8 cellular contexts compared by ENCODE assay signal in genomic region chr21:36069713-36070573, GRCh38. TPM values are rescaled to one million over a fixed set of nuclear protein-coding genes. Genes with fewer than 3 reads are reported as not detected.
DNase-seq lines count a peak whose midpoint lies in the region; ATAC-seq and TF ChIP-seq lines count a peak whose summit lies in the region.

CBR1 (plus strand) TSS chr21:36070024; CDS start chr21:36070116, 92 bp downstream.

- H3K27ac Mint-ChIP-seq in nephron, result peak within 1 kb of the TSS in 1 of 3 experiments; percentile 55

- ATAC-seq in GM21737 (IDR thresholded peaks at IDR 0.05; ENCODE audit: unreplicated experiment), result peak; percentile 95
- peak; percentile 97 for ATAC-seq in stimulated activated naive CD8-positive, alpha-beta T cell treated with anti-CD3 and anti-CD28 coated beads, Interleukin-15, Interleukin-2, amounts not matched to agents 100 U/mL and 50 U/mL, for 24 hours

- H3K9me2 ChIP-seq in Karpas-422 (replicated peaks; ENCODE audit: insufficient read depth, low read length), result no peaks in the 10 kb centered on the region

- H3K4me2 ChIP-seq in Karpas-422 (ENCODE audit: low read depth, low read length, poor library complexity, severe bottlenecking), result peak within 1 kb of the TSS; percentile 64

- DNase-seq in DMS153 treated with DMSO at 0.1 percent for 48 hours (lab: John Stamatoyannopoulos, UW; ENCODE audit: unreplicated experiment) (peak; percentile 59), Karpas-422 (peak; percentile 93), RPMI8226 (peak; percentile 94), activated gamma-delta T cell (lab: John Stamatoyannopoulos, UW) (peak; percentile 73), fibroblast of the conjunctiva (ENCODE audit: low read depth) (peak; percentile 92)
- peak; percentile 90 for DNase-seq in stimulated activated naive CD8-positive, alpha-beta T cell treated with anti-CD3 and anti-CD28 coated beads, Interleukin-15, Interleukin-2, amounts not matched to agents 100 U/mL and 50 U/mL, for 24 hours

- peaks cover 4% of the 10 kb centered on the region for H3K4me1 Mint-ChIP-seq in nephron

- H3K4me1 ChIP-seq in Karpas-422 (ENCODE audit: low read length), result peaks cover 7% of the 10 kb centered on the region

- no peaks in the 10 kb centered on the region for H3K36me3 ChIP-seq in Karpas-422 (ENCODE audit: insufficient read depth, low read length)

- no peak within 1 kb of the TSS for H3K27ac ChIP-seq in Karpas-422 (ENCODE audit: low read length)

- H3K4me3 ChIP-seq in Karpas-422 (ENCODE audit: low read length), result peak within 1 kb of the TSS; percentile 72

- H4K20me1 ChIP-seq in Karpas-422 (ENCODE audit: insufficient read depth, low read depth, low read length), result no peaks in the 10 kb centered on the region

- no peaks in the 10 kb centered on the region for H3K79me2 ChIP-seq in Karpas-422 (ENCODE audit: low read length)

- H3K9me3 ChIP-seq in Karpas-422 (ENCODE audit: low read length), result peaks cover 5% of the 10 kb centered on the region

- H3K27me3 ChIP-seq in Karpas-422 (ENCODE audit: low read length), result 0 out of 2 replicates have a peak, but pooled peaks cover 5% of the 10 kb centered on the region

- peak within 1 kb of the TSS; percentile 81 to 84 (median 83) for H3K4me3 Mint-ChIP-seq in nephron

- H3K9me3 Mint-ChIP-seq in nephron, result peaks cover 14% of the 10 kb centered on the region

- peak within 1 kb of the TSS; percentile 23; the same call in 1 of the 2 replicates for H2AFZ ChIP-seq in Karpas-422 (ENCODE audit: low read length)

- peaks cover 19% of the 10 kb centered on the region for H3K36me3 Mint-ChIP-seq in nephron (ENCODE audit: low read depth)

- TF ChIP-seq CTCF in nephron (IDR thresholded peaks at IDR 0.05; ENCODE audit: unreplicated experiment in 3 of 3), result no peak

- H3K9ac ChIP-seq in Karpas-422 (ENCODE audit: low read length), result peak within 1 kb of the TSS; percentile 64

- H3K27me3 Mint-ChIP-seq in nephron (ENCODE audit: low read depth), result no peaks in the 10 kb centered on the region

RNA-seq across cellular contexts. Expression of gene CBR1, which starts in this region (rescaled TPM):
- 26.4 and 34.1 TPM in 2 replicates for total RNA-seq in Karpas-422 (2014; rRNA removed; shearing (Covaris generic); ENCODE audit: low replicate concordance)
